1 cellular context compared by ENCODE assay signal in genomic region chr17:77210331-77210730, GRCh38.
TF ChIP-seq lines count a peak whose summit lies in the region.

No MANE protein-coding gene starts in this region.

TF ChIP-seq in IMR-90, 13 proteins besides CTCF, POLR2A, EP300 and RAD21 (continued from another document):
- TF ChIP-seq NFE2L2 (IDR thresholded peaks at IDR 0.05; ENCODE audit: low read depth, low read length) (no peak), MAFK (IDR thresholded peaks at IDR 0.05; ENCODE audit: low read depth, low read length) (no peak), ELK1 (IDR thresholded peaks at IDR 0.05; ENCODE audit: borderline replicate concordance, low read depth, low read length) (no peak), CHD1 (IDR thresholded peaks at IDR 0.05; ENCODE audit: low read depth, low read length) (no peak), MXI1 (IDR thresholded peaks at IDR 0.05; ENCODE audit: borderline replicate concordance, low read depth, low read length) (no peak)
